Comparison of ENCODE assay signal across 8 cellular contexts in genomic region chr10:75211007-75211735, GRCh38. TPM values are rescaled to one million over a fixed set of nuclear protein-coding genes. Genes with fewer than 3 reads are reported as not detected.
DNase-seq lines count a peak whose midpoint lies in the region; ATAC-seq and TF ChIP-seq lines count a peak whose summit lies in the region.

No MANE protein-coding gene starts in this region.

- H3K9me3 ChIP-seq in cardiac muscle cell (ENCODE audit: low read depth) (no peaks in the 10 kb centered on the region), iPS-15b (ENCODE audit: control insufficient read depth, insufficient read depth, low read length) (no peaks in the 10 kb centered on the region)

- peak overlapping the region; percentile 72 for H3K4me3 ChIP-seq in cardiac muscle cell
- peak overlapping the region; percentile 96 for H3K4me3 ChIP-seq in iPS-15b (ENCODE audit: low read depth, low read length)
- peak overlapping the region; percentile 85 to 99 (median 92) for H3K4me3 ChIP-seq in skin epidermis

- intact Hi-C loops in cardiac septum (cut with DNase I), result no loop called here

- H3K27me3 ChIP-seq in cardiac muscle cell, result no peaks in the 10 kb centered on the region
- H3K27me3 ChIP-seq in iPS-15b (ENCODE audit: control insufficient read depth, insufficient read depth, low read length), result no peaks in the 10 kb centered on the region

- peaks cover 39% of the 10 kb centered on the region for H3K36me3 ChIP-seq in cardiac muscle cell
- H3K36me3 ChIP-seq in iPS-15b (ENCODE audit: control insufficient read depth, insufficient read depth, low read length), result peaks cover 26% of the 10 kb centered on the region

- ATAC-seq in HG03135 (IDR thresholded peaks at IDR 0.05; ENCODE audit: unreplicated experiment) (no peak), GM19351 (IDR thresholded peaks at IDR 0.05; ENCODE audit: unreplicated experiment) (no peak)

- no peak for TF ChIP-seq CTCF in cardiac muscle cell (IDR thresholded peaks at IDR 0.05; ENCODE audit: low read depth, low read length)

- H3K4me1 ChIP-seq in cardiac muscle cell (ENCODE audit: low read depth) (peaks cover 31% of the 10 kb centered on the region), iPS-15b (ENCODE audit: control insufficient read depth, insufficient read depth, low read length) (peaks cover 8% of the 10 kb centered on the region)

- peak overlapping the region; percentile 100 for H3K27ac ChIP-seq in cardiac muscle cell
- peak overlapping the region; percentile 98 for H3K27ac ChIP-seq in adipose tissue (ENCODE audit: low read depth, low read length)
- H3K27ac ChIP-seq in skin epidermis, result peak overlapping the region; percentile 89 to 100 (median 100)

- DNase-seq in cardiac muscle cell (ENCODE audit: low read depth in 1 of 2, low spot score in 1 of 2) (peak; percentile 55 to 58), cardiac septum (ENCODE audit: low spot score) (no peak), NCI-H69 (lab: John Stamatoyannopoulos, UW) (peak; percentile 50)

- H3K9ac ChIP-seq in iPS-15b (ENCODE audit: low read depth, low read length), result peak overlapping the region; percentile 98

- WGBS in adipose tissue, 3 donors, result 1% methylated on average over 37 to 38 of the region's 38 CpGs

RNA-seq across cellular contexts. Expression of gene VDAC2, which starts 0.6 kb away (rescaled TPM):
- total RNA-seq in cardiac muscle cell (178 and 237 TPM in 2 replicates), cardiac septum (388 TPM)
- polyA plus RNA-seq in cardiac muscle cell (363 and 376 TPM in 2 replicates), adipose tissue (100 to 1,000 TPM; 117 to 169 (median 135) TPM)

RNA-seq across cellular contexts. Expression of gene COMTD1, which starts 24.6 kb away (rescaled TPM):
- total RNA-seq in cardiac muscle cell (40.7 and 66.1 TPM in 2 replicates), cardiac septum (29.2 TPM)
- polyA plus RNA-seq in cardiac muscle cell (42.0 and 43.1 TPM in 2 replicates), adipose tissue (100 to 1,000 TPM in 1 of 3 donors, 10 to 100 TPM in 2; 20.1 to 142 (median 33.3) TPM)
